ENCODE assay signal across 1 cellular context in genomic region chr17:4161560-4162221, GRCh38.
TF ChIP-seq lines count a peak whose summit lies in the region.

No MANE protein-coding gene starts in this region.

TF ChIP-seq in HEK293, 187 proteins besides CTCF, POLR2A, EP300 and RAD21 (continued from another document and continues in another):
- peak; percentile 94 for TF ChIP-seq PRDM10 (tag by site-specific recombination; IDR thresholded peaks at IDR 0.05)
- no peak for TF ChIP-seq ZBTB26 (tag by site-specific recombination; optimal IDR thresholded peaks at IDR 0.05)
- TF ChIP-seq PRDM4 (tag by site-specific recombination; IDR thresholded peaks at IDR 0.05), result no peak
- no peak for TF ChIP-seq ZNF366 (tag by site-specific recombination; conservative IDR thresholded peaks at IDR 0.05)
- TF ChIP-seq ZNF214 (tag by site-specific recombination; IDR thresholded peaks at IDR 0.05; ENCODE audit: borderline replicate concordance), result no peak
- 0 out of 2 replicates have a peak, but pooled peaks have one; percentile 12 for TF ChIP-seq ZFHX2 (tag by site-specific recombination; conservative IDR thresholded peaks at IDR 0.05)
- no peak for TF ChIP-seq HOXA7 (CRISPR knock-in tag; IDR thresholded peaks at IDR 0.05; ENCODE audit: borderline replicate concordance)
- TF ChIP-seq KLF17 (tag by site-specific recombination; IDR thresholded peaks at IDR 0.05), result no peak
- TF ChIP-seq SCRT2 (tag by site-specific recombination; IDR thresholded peaks at IDR 0.05), result peak; percentile 47
- no peak for TF ChIP-seq ZNF394 (tag by site-specific recombination; IDR thresholded peaks at IDR 0.05; ENCODE audit: borderline replicate concordance)
- TF ChIP-seq ZNF280C (tag by site-specific recombination; IDR thresholded peaks at IDR 0.05), result no peak
- TF ChIP-seq SP7 (tag by site-specific recombination; IDR thresholded peaks at IDR 0.05), result peak; percentile 88
- no peak for TF ChIP-seq ZNF146 (tag by site-specific recombination; IDR thresholded peaks at IDR 0.05)
- 0 out of 2 replicates have a peak, but pooled peaks have one; percentile 3 for TF ChIP-seq ZNF623 (tag by site-specific recombination; IDR thresholded peaks at IDR 0.05)
- no peak for TF ChIP-seq ZNF10 (tag by site-specific recombination; IDR thresholded peaks at IDR 0.05)
- no peak for TF ChIP-seq ZNF621 (tag by site-specific recombination; IDR thresholded peaks at IDR 0.05)
- TF ChIP-seq ZNF335 (tag by site-specific recombination; conservative IDR thresholded peaks at IDR 0.05), result peak; percentile 92
- TF ChIP-seq ZNF561 (tag by site-specific recombination; IDR thresholded peaks at IDR 0.05; ENCODE audit: borderline replicate concordance), result no peak
- TF ChIP-seq ZNF518A (tag by site-specific recombination; conservative IDR thresholded peaks at IDR 0.05; ENCODE audit: low read depth), result no peak
- no peak; the same call in 1 of the 2 replicates for TF ChIP-seq ZEB2 (tag by site-specific recombination; IDR thresholded peaks at IDR 0.05)
- no peak for TF ChIP-seq ZNF610 (tag by site-specific recombination; IDR thresholded peaks at IDR 0.05; ENCODE audit: borderline replicate concordance)
- TF ChIP-seq AEBP2 (tag by site-specific recombination; IDR thresholded peaks at IDR 0.05; ENCODE audit: borderline replicate concordance), result no peak
- no peak for TF ChIP-seq ZNF830 (tag by site-specific recombination; IDR thresholded peaks at IDR 0.05; ENCODE audit: low read depth)
- no peak for TF ChIP-seq ZNF2 (tag by site-specific recombination; IDR thresholded peaks at IDR 0.05)
- TF ChIP-seq ZBTB17 (tag by site-specific recombination; IDR thresholded peaks at IDR 0.05), result peak; percentile 39; the same call in 1 of the 2 replicates
- no peak for TF ChIP-seq ZFP69B (tag by site-specific recombination; IDR thresholded peaks at IDR 0.05)
- TF ChIP-seq ZFP41 (tag by site-specific recombination; IDR thresholded peaks at IDR 0.05; ENCODE audit: borderline replicate concordance), result no peak
- no peak for TF ChIP-seq ZNF792 (tag by site-specific recombination; IDR thresholded peaks at IDR 0.05)
- no peak for TF ChIP-seq ZNF530 (tag by site-specific recombination; IDR thresholded peaks at IDR 0.05; ENCODE audit: low read depth)
- no peak; the same call in 1 of the 2 replicates for TF ChIP-seq ZNF600 (tag by site-specific recombination; IDR thresholded peaks at IDR 0.05)
- no peak for TF ChIP-seq ZNF133 (tag by site-specific recombination; IDR thresholded peaks at IDR 0.05)
- no peak for TF ChIP-seq ZNF514 (tag by site-specific recombination; IDR thresholded peaks at IDR 0.05)
- TF ChIP-seq ZNF580 (tag by site-specific recombination; IDR thresholded peaks at IDR 0.05), result no peak
- TF ChIP-seq ZNF791 (tag by site-specific recombination; IDR thresholded peaks at IDR 0.05), result no peak
- no peak for TF ChIP-seq ZSCAN23 (tag by site-specific recombination; IDR thresholded peaks at IDR 0.05)
- no peak for TF ChIP-seq ZNF639 (tag by site-specific recombination; IDR thresholded peaks at IDR 0.05)
- no peak for TF ChIP-seq ZBTB7A (tag by site-specific recombination; IDR thresholded peaks at IDR 0.05; ENCODE audit: low read depth)
- no peak for TF ChIP-seq ZNF16 (tag by site-specific recombination; IDR thresholded peaks at IDR 0.05; ENCODE audit: low read depth)
- no peak for TF ChIP-seq ZNF202 (tag by site-specific recombination; IDR thresholded peaks at IDR 0.05; ENCODE audit: borderline replicate concordance)
- no peak for TF ChIP-seq FEZF1 (tag by site-specific recombination; IDR thresholded peaks at IDR 0.05)
- TF ChIP-seq TCF7L2 (IDR thresholded peaks at IDR 0.05; ENCODE audit: borderline replicate concordance, low read depth, low read length), result no peak
- TF ChIP-seq ZNF114 (tag by site-specific recombination; IDR thresholded peaks at IDR 0.05), result no peak
- no peak for TF ChIP-seq KLF10 (tag by site-specific recombination; IDR thresholded peaks at IDR 0.05)
- TF ChIP-seq ZNF132 (tag by site-specific recombination; IDR thresholded peaks at IDR 0.05; ENCODE audit: borderline replicate concordance), result no peak
- no peak for TF ChIP-seq REPIN1 (tag by site-specific recombination; IDR thresholded peaks at IDR 0.05; ENCODE audit: low read depth)
- TF ChIP-seq ZNF658 (tag by site-specific recombination; IDR thresholded peaks at IDR 0.05), result no peak
- peak; percentile 87; the same call in 1 of the 2 replicates for TF ChIP-seq ZFP37 (tag by site-specific recombination; IDR thresholded peaks at IDR 0.05)
- TF ChIP-seq ZNF423 (tag by site-specific recombination; IDR thresholded peaks at IDR 0.05), result no peak
